Comparison of ENCODE assay signal across 8 cellular contexts in the genomic region with DNA sequence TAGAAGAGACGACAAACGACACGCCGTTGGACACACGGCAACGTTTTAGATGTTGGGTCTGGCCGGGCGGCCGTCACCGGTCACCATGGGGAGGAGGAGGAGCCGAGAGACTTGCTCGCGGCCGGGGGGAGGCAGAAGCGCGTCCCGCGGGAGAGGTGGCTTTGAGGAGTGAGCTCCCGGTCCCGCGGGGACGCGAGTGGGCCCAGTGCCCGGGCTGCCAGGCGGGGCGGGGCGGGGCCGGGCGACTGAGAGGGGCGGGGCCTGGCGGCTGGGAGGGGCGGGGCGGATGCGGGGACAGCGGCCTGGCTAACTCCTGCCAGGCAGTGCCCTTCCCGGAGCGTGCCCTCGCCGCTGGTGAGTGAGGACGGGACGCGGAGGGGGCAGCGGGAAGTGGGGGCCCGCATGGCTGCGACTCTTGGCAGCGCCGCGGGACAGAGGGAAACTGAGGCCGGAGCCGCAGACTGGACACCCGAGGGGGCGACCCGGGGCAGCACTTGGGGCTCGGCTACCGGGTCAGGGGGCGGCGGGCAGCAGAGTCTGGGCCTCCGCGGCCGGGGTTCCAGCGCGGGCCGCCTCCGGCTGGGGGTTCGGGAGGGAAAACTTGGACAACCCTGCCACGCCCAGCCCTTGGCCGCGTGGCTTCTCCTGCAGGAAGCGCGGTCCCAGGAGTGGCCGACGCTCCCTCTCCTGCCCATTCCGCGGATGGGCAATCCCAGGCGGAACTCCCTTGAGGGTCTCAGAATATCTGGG. TPM values are rescaled to one million over a fixed set of nuclear protein-coding genes. Genes with fewer than 3 reads are reported as not detected.
A peak's percentile ranks its signal among the peaks of the same experiment; 100 is the strongest.
DNase-seq lines count a peak whose midpoint lies in the region; ATAC-seq, FAIRE-seq and TF ChIP-seq lines count a peak whose summit lies in the region.

A gene (plus strand): TSS at position 309 of the 750 bp plus-strand sequence. CDS start 7,680 bp downstream, outside the sequence.

- H3K9ac ChIP-seq in stomach smooth muscle (ENCODE audit: low read length in 2 of 2), result peak within 1 kb of the TSS; percentile 74 to 82

- no peaks in the 10 kb centered on the region for H3K9me3 Mint-ChIP-seq in nephron progenitor cell

- H3K27me3 Mint-ChIP-seq in nephron progenitor cell (ENCODE audit: low read depth, poor library complexity), result peaks cover 62% of the 10 kb centered on the region

- no peaks in the 10 kb centered on the region for H3K36me3 ChIP-seq in stomach smooth muscle (ENCODE audit: control insufficient read depth in 2 of 2, insufficient read depth in 2 of 2, low read length in 2 of 2)

- H3K4me3 ChIP-seq in stomach smooth muscle (ENCODE audit: low read length in 2 of 2), result peak within 1 kb of the TSS; percentile 81

- no peaks in the 10 kb centered on the region for H3K36me3 Mint-ChIP-seq in nephron progenitor cell (ENCODE audit: low read depth)

- H3K27me3 ChIP-seq in foreskin keratinocyte (no peaks in the 10 kb centered on the region), stomach smooth muscle (ENCODE audit: control insufficient read depth in 1 of 2, insufficient read depth in 2 of 2, low read length in 2 of 2) (no peaks in the 10 kb centered on the region)

- H3K4me1 ChIP-seq in foreskin keratinocyte, result peaks cover 17% of the 10 kb centered on the region
- H3K4me1 ChIP-seq in stomach smooth muscle (ENCODE audit: control insufficient read depth, insufficient read depth, low read length), result peaks cover 19% of the 10 kb centered on the region

- peak; percentile 22 for TF ChIP-seq POLR2A in GM18505 (IDR thresholded peaks at IDR 0.05; ENCODE audit: borderline replicate concordance, extremely low read depth, insufficient read depth, insufficient read length)

- peak within 1 kb of the TSS; percentile 82 for H3K4me3 Mint-ChIP-seq in nephron progenitor cell

- FAIRE-seq in RCC 7860 (lab: Jason Lieb, UNC), result no peak

- H3K4me1 Mint-ChIP-seq in nephron progenitor cell, result peaks cover 11% of the 10 kb centered on the region

- ATAC-seq in GM18505 (IDR thresholded peaks at IDR 0.05; ENCODE audit: unreplicated experiment) (no peak), foreskin keratinocyte (peak; percentile 39)

- DNase-seq in RCC 7860 (ENCODE audit: low spot score), result peak; percentile 17
- DNase-seq in activated gamma-delta T cell treated with anti-CD3 and anti-CD28 coated beads, Interleukin-2, amount 50 U/mL, for 16 hours (ENCODE audit: low read depth), result peak; percentile 35
- DNase-seq in foreskin keratinocyte, result peak in 1 of 2 donors; percentile 33
- peak; percentile 63 for DNase-seq in nephron progenitor cell
- DNase-seq in SKM-1 treated with dmso at 0.1 percent for 144 hours (lab: John Stamatoyannopoulos, UW; ENCODE audit: unreplicated experiment), result no peak

- peak within 1 kb of the TSS; percentile 83 for H3K27ac ChIP-seq in 22Rv1
- peak within 1 kb of the TSS; percentile 67 for H3K27ac ChIP-seq in foreskin keratinocyte
- H3K27ac ChIP-seq in stomach smooth muscle (ENCODE audit: low read length), result peak within 1 kb of the TSS; percentile 58

- H3K27ac Mint-ChIP-seq in nephron progenitor cell, result no peak within 1 kb of the TSS

- H3K9me3 ChIP-seq in stomach smooth muscle (ENCODE audit: control insufficient read depth in 2 of 2, low read length in 2 of 2), result no peaks in the 10 kb centered on the region

- TF ChIP-seq CTCF in 22Rv1 (IDR thresholded peaks at IDR 0.05) (no peak), foreskin keratinocyte (conservative IDR thresholded peaks at IDR 0.05) (no peak), nephron progenitor cell (IDR thresholded peaks at IDR 0.05) (no peak)

RNA-seq across cellular contexts. Expression of the gene that starts here (rescaled TPM):
- total RNA-seq in foreskin keratinocyte, result 364 and 470 TPM in 2 replicates
- 560 and 763 TPM in 2 replicates for polyA plus RNA-seq in foreskin keratinocyte
